Comparison of ENCODE assay signal across 33 cellular contexts in the genomic region with DNA sequence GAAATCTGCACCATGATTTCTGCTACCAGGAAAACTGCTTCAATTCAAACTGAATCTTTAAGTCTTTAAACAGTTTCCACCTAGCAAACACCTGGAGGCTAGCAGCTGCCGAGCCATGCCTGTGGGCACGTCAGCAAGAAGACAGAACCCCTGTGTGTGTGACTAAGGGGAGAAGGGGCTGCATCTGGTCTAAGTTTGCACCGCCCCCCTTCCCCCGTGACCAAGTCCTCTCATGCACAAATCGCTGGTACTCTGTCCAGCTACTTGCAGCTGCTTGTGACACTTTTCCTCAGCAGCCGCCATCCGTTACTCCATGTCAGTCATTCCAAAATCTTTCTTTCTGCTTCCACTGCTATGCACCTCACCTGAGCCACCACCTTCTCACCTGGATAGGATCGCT.
"Had no signal": no experiment of that assay in that cellular context is flagged by ENCODE, and none has a peak within 500 bp of the region (broad histone marks: within the 10 kb centered on the region; RNA-seq: fewer than 3 reads in every experiment).

No MANE protein-coding gene starts in this region.

- H3K9me3 ChIP-seq: ascending aorta, colonic mucosa, esophagus squamous epithelium had no signal

- H3K27me3 Mint-ChIP-seq: activated CD8-positive, alpha-beta memory T cell treated with anti-CD3 and anti-CD28 coated beads, Interleukin-2, amount 10 ng/mL, durations not matched to agents 7 days and 5 days; activated naive CD4-positive, alpha-beta T cell treated with anti-CD3 and anti-CD28 coated beads, Interleukin-2, amount 10 ng/mL, durations not matched to agents 7 days and 5 days; activated naive CD8-positive, alpha-beta T cell treated with anti-CD3 and anti-CD28 coated beads, Interleukin-2, amount 10 ng/mL, durations not matched to agents 7 days and 5 days had no signal

- H3K4me1 ChIP-seq: ascending aorta, breast epithelium, colonic mucosa, esophagus squamous epithelium had no signal

- H3K4me3 Mint-ChIP-seq: activated B cell treated with CpG ODN at 0.5 μM for 24 hours; activated CD4-positive, alpha-beta memory T cell treated with anti-CD3 and anti-CD28 coated beads for 36 hours; activated CD8-positive, alpha-beta memory T cell treated with anti-CD3 and anti-CD28 coated beads, Interleukin-2, amount 10 ng/mL, durations not matched to agents 7 days and 5 days; activated CD8-positive, alpha-beta T cell treated with anti-CD3 and anti-CD28 coated beads, Interleukin-2, amount 10 ng/mL, durations not matched to agents 7 days and 5 days; activated naive CD4-positive, alpha-beta T cell treated with anti-CD3 and anti-CD28 coated beads, Interleukin-2, amount 10 ng/mL, durations not matched to agents 7 days and 5 days; activated naive CD8-positive, alpha-beta T cell treated with anti-CD3 and anti-CD28 coated beads, Interleukin-2, amount 10 ng/mL, durations not matched to agents 7 days and 5 days; activated T-helper 1 cell treated with anti-CD3 and anti-CD28 coated beads, Interleukin-12 subunit alpha, Interleukin-12 subunit beta, Interleukin-2, Interleukin-4 antibody, amounts not matched to agents 30 ng/mL and 10 ng/mL and 1 ng/mL, durations not matched to agents 14 hours and 24 hours and 36 hours; brain; T-helper 17 cell; T-helper 2 cell treated with Interferon-gamma antibody and Interleukin-4, amounts not matched to agents 5 μg/mL and 100 μg/mL, for 36 hours had no signal

- ATAC-seq: activated CD4-positive, CD25-positive, alpha-beta regulatory T cell treated with anti-CD3 and anti-CD28 coated beads, Interleukin-2, amount 50 U/mL, for 24 hours; activated CD8-positive, alpha-beta memory T cell treated with anti-CD3 and anti-CD28 coated beads, Interleukin-2, amount 10 ng/mL, durations not matched to agents 7 days and 5 days; activated CD8-positive, alpha-beta T cell treated with anti-CD3 and anti-CD28 coated beads, Interleukin-2, amount 10 ng/mL, durations not matched to agents 7 days and 5 days; activated naive CD4-positive, alpha-beta T cell treated with anti-CD3 and anti-CD28 coated beads, Interleukin-2, amount 50 U/mL, for 72 hours; T-helper 17 cell had no signal

- H3K27me3 ChIP-seq: ascending aorta, breast epithelium, colonic mucosa, esophagus squamous epithelium had no signal

- H3K27ac Mint-ChIP-seq: activated B cell treated with CpG ODN at 0.5 μM for 24 hours; activated CD4-positive, alpha-beta memory T cell treated with anti-CD3 and anti-CD28 coated beads for 36 hours; activated CD8-positive, alpha-beta memory T cell treated with anti-CD3 and anti-CD28 coated beads, Interleukin-2, amount 10 ng/mL, durations not matched to agents 7 days and 5 days; activated CD8-positive, alpha-beta T cell treated with anti-CD3 and anti-CD28 coated beads, Interleukin-2, amount 10 ng/mL, durations not matched to agents 7 days and 5 days; activated naive CD4-positive, alpha-beta T cell treated with anti-CD3 and anti-CD28 coated beads, Interleukin-2, amount 10 ng/mL, durations not matched to agents 7 days and 5 days; activated naive CD4-positive, alpha-beta T cell treated with anti-CD3 and anti-CD28 coated beads, Interleukin-2, amount 50 U/mL, for 72 hours; activated naive CD8-positive, alpha-beta T cell treated with anti-CD3 and anti-CD28 coated beads, Interleukin-2, amount 10 ng/mL, durations not matched to agents 7 days and 5 days; activated T-helper 1 cell treated with anti-CD3 and anti-CD28 coated beads, Interleukin-12 subunit alpha, Interleukin-12 subunit beta, Interleukin-2, Interleukin-4 antibody, amounts not matched to agents 30 ng/mL and 10 ng/mL and 1 ng/mL, durations not matched to agents 14 hours and 24 hours and 36 hours; activated T-helper 2 cell treated with anti-CD3 and anti-CD28 coated beads, Interferon-gamma antibody, Interleukin-2, Interleukin-4, amounts not matched to agents 10 μg/mL and 5 μg/mL and 100 μg/mL, durations not matched to agents 14 hours and 24 hours and 36 hours; T-helper 17 cell; T-helper 2 cell treated with Interferon-gamma antibody and Interleukin-4, amounts not matched to agents 5 μg/mL and 100 μg/mL, for 36 hours had no signal

- DNase-seq: activated B cell treated with CpG ODN at 0.5 μM for 24 hours; activated CD4-positive, alpha-beta memory T cell treated with anti-CD3 and anti-CD28 coated beads for 36 hours; activated CD4-positive, alpha-beta T cell treated with anti-CD3 and anti-CD28 coated beads for 48 hours; activated CD4-positive, alpha-beta T cell treated with anti-CD3 and anti-CD28 coated beads, Interleukin-2, amount 50 U/mL, for 1 hour; activated CD8-positive, alpha-beta memory T cell treated with anti-CD3 and anti-CD28 coated beads, Interleukin-2, amount 10 ng/mL, durations not matched to agents 7 days and 5 days; activated CD8-positive, alpha-beta memory T cell treated with anti-CD3 and anti-CD28 coated beads, Interleukin-2, amount 50 U/mL, for 4 hours; activated CD8-positive, alpha-beta T cell treated with anti-CD3 and anti-CD28 coated beads, Interleukin-2, amount 10 ng/mL, durations not matched to agents 7 days and 5 days; activated gamma-delta T cell; activated naive CD4-positive, alpha-beta T cell; activated naive CD4-positive, alpha-beta T cell treated with anti-CD3 and anti-CD28 coated beads, Interleukin-2, amount 10 ng/mL, durations not matched to agents 7 days and 5 days; activated naive CD8-positive, alpha-beta T cell treated with anti-CD3 and anti-CD28 coated beads, Interleukin-2, amount 10 ng/mL, durations not matched to agents 7 days and 5 days; activated T-cell treated with anti-CD3 and anti-CD28 coated beads, Interleukin-2, amount 50 U/mL, for 1 hour; activated T-cell treated with anti-CD3 and anti-CD28 coated beads, Interleukin-2, amount 50 U/mL, for 48 hours; central memory CD4-positive, alpha-beta T cell; cerebellar nuclear complex; colonic mucosa; effector CD8-positive, alpha-beta T cell; esophagus squamous epithelium; foreskin melanocyte; T-helper 1 cell; T-helper 17 cell; T1000; WERI-Rb-1 had no signal

- H3K4me1 Mint-ChIP-seq: activated B cell treated with CpG ODN at 0.5 μM for 24 hours; activated CD8-positive, alpha-beta memory T cell treated with anti-CD3 and anti-CD28 coated beads, Interleukin-2, amount 10 ng/mL, durations not matched to agents 7 days and 5 days; activated naive CD4-positive, alpha-beta T cell treated with anti-CD3 and anti-CD28 coated beads, Interleukin-2, amount 10 ng/mL, durations not matched to agents 7 days and 5 days; activated naive CD8-positive, alpha-beta T cell treated with anti-CD3 and anti-CD28 coated beads, Interleukin-2, amount 10 ng/mL, durations not matched to agents 7 days and 5 days; T-helper 17 cell had no signal

- H3K36me3 ChIP-seq: ascending aorta, breast epithelium, cardiac muscle cell, colonic mucosa, esophagus squamous epithelium, WERI-Rb-1 had no signal

- H3K36me3 Mint-ChIP-seq: activated CD4-positive, alpha-beta memory T cell treated with anti-CD3 and anti-CD28 coated beads for 36 hours; activated CD8-positive, alpha-beta memory T cell treated with anti-CD3 and anti-CD28 coated beads, Interleukin-2, amount 10 ng/mL, durations not matched to agents 7 days and 5 days; activated naive CD4-positive, alpha-beta T cell treated with anti-CD3 and anti-CD28 coated beads, Interleukin-2, amount 10 ng/mL, durations not matched to agents 7 days and 5 days; activated naive CD4-positive, alpha-beta T cell treated with anti-CD3 and anti-CD28 coated beads, Interleukin-2, amount 50 U/mL, for 72 hours; activated naive CD8-positive, alpha-beta T cell treated with anti-CD3 and anti-CD28 coated beads, Interleukin-2, amount 10 ng/mL, durations not matched to agents 7 days and 5 days had no signal

- H3K4me3 ChIP-seq: ascending aorta, breast epithelium, cardiac muscle cell, colonic mucosa, esophagus squamous epithelium had no signal

- H3K9me3 Mint-ChIP-seq: activated naive CD4-positive, alpha-beta T cell treated with anti-CD3 and anti-CD28 coated beads, Interleukin-2, amount 10 ng/mL, durations not matched to agents 7 days and 5 days; activated T-helper 1 cell treated with anti-CD3 and anti-CD28 coated beads, Interleukin-12 subunit alpha, Interleukin-12 subunit beta, Interleukin-2, Interleukin-4 antibody, amounts not matched to agents 30 ng/mL and 10 ng/mL and 1 ng/mL, durations not matched to agents 14 hours and 24 hours and 36 hours; activated T-helper 2 cell treated with anti-CD3 and anti-CD28 coated beads, Interferon-gamma antibody, Interleukin-2, Interleukin-4, amounts not matched to agents 10 μg/mL and 5 μg/mL and 100 μg/mL, durations not matched to agents 14 hours and 24 hours and 36 hours; T-helper 2 cell treated with Interferon-gamma antibody and Interleukin-4, amounts not matched to agents 5 μg/mL and 100 μg/mL, for 36 hours had no signal

- H3K27ac ChIP-seq: ascending aorta, breast epithelium, cardiac muscle cell, colonic mucosa, epithelial cell of prostate, esophagus squamous epithelium, WERI-Rb-1 had no signal
